In the genomic region with DNA sequence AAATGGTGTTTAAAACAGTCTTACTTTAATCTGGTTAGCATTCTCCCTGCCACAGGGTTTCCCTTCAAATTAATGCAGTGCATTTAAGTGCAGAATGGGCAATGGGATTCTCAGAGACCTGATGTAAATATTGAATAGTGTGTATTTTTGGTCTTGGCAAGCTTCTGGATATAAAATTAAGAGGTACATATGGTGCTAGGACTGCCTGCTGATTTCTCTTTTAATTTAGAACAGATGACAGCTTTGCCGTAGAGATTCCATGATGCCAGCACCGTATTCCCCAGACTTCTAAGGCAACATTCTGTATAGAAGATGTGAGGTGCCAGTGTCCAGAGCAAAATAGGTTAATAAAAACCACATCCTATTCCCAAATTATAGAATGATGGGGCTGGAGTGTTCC, we compare ENCODE assay signal across 11 cellular contexts. TPM values are rescaled to one million over a fixed set of nuclear protein-coding genes. Genes with fewer than 3 reads are reported as not detected.
DNase-seq lines count a peak whose midpoint lies in the region; ATAC-seq and TF ChIP-seq lines count a peak whose summit lies in the region.
"Had no signal": no experiment of that assay in that cellular context is flagged by ENCODE, and none has a peak within 500 bp of the region (broad histone marks: within the 10 kb centered on the region; RNA-seq: fewer than 3 reads in every experiment).

No MANE protein-coding gene starts in this region.

- H3K36me3 ChIP-seq in NT2/D1 (ENCODE audit: insufficient read depth, insufficient read length, low read length) = peaks cover 62% of the 10 kb centered on the region

- H3K27me3 ChIP-seq in NT2/D1 (ENCODE audit: insufficient read depth, insufficient read length) = peaks cover 7% of the 10 kb centered on the region

- CTCF ChIA-PET in activated CD4-positive, alpha-beta T cell treated with anti-CD3 and anti-CD28 coated beads for 36 hours (lab: Charles Lee) = interaction anchor here (0.6 to 1.9 kb wide), 3 partner anchors 10 to 622 kb away, joined by 3 to 11 read pairs (median 3); no protein-coding TSS in a partner anchor

- H3K27me3 Mint-ChIP-seq in activated CD4-positive, alpha-beta T cell treated with anti-CD3 and anti-CD28 coated beads for 36 hours = peaks cover 5% of the 10 kb centered on the region
- H3K27me3 Mint-ChIP-seq in effector memory CD8-positive, alpha-beta T cell = peaks cover 7 to 11% of the 10 kb centered on the region in 2 donors
- peaks cover 9% of the 10 kb centered on the region for H3K27me3 Mint-ChIP-seq in osteocyte (ENCODE audit: unreplicated experiment)

- H3K4me1 ChIP-seq in NT2/D1 (ENCODE audit: insufficient read depth, insufficient read length) = peaks cover 3% of the 10 kb centered on the region

- peak overlapping the region; percentile 99 for H3K27ac Mint-ChIP-seq in activated CD4-positive, alpha-beta T cell treated with anti-CD3 and anti-CD28 coated beads for 36 hours
- H3K27ac Mint-ChIP-seq in effector memory CD8-positive, alpha-beta T cell = no peak overlapping the region
- no peak overlapping the region for H3K27ac Mint-ChIP-seq in osteocyte (ENCODE audit: unreplicated experiment)

- H3K4me3 ChIP-seq in NT2/D1 (ENCODE audit: insufficient read length, low read depth) = peak overlapping the region; percentile 86

- no peak for ATAC-seq in activated CD4-positive, alpha-beta T cell treated with anti-CD3 and anti-CD28 coated beads for 36 hours
- ATAC-seq in effector memory CD8-positive, alpha-beta T cell (replicated peaks) = no peak
- ATAC-seq in omental fat pad (ENCODE audit: low FRiP score) = no peak
- no peak for ATAC-seq in GM21737 (IDR thresholded peaks at IDR 0.05; ENCODE audit: unreplicated experiment)
- ATAC-seq in GM21515 (IDR thresholded peaks at IDR 0.05; ENCODE audit: unreplicated experiment) = no peak
- ATAC-seq: sciatic nerve had no signal

- DNase-seq in activated CD4-positive, alpha-beta T cell treated with anti-CD3 and anti-CD28 coated beads for 36 hours = no peak
- no peak for DNase-seq in activated CD4-positive, alpha-beta T cell treated with anti-CD3 and anti-CD28 coated beads for 1 hour
- no peak for DNase-seq in NT2/D1 (ENCODE audit: low read depth, low spot score)
- no peak for DNase-seq in effector memory CD8-positive, alpha-beta T cell
- DNase-seq in osteocyte (ENCODE audit: extremely low spot score, unreplicated experiment) = no peak
- no peak for DNase-seq in omental fat pad (ENCODE audit: low spot score)
- DNase-seq: activated CD4-positive, alpha-beta T cell treated with anti-CD3 and anti-CD28 coated beads, Interleukin-2, amount 50 U/mL, for 48 hours had no signal

- peaks cover 47% of the 10 kb centered on the region for H3K36me3 Mint-ChIP-seq in activated CD4-positive, alpha-beta T cell treated with anti-CD3 and anti-CD28 coated beads for 36 hours (ENCODE audit: low read depth)
- H3K36me3 Mint-ChIP-seq in effector memory CD8-positive, alpha-beta T cell (ENCODE audit: insufficient read depth) = peaks cover 19% of the 10 kb centered on the region
- H3K36me3 Mint-ChIP-seq in osteocyte (ENCODE audit: unreplicated experiment) = peaks cover 3% of the 10 kb centered on the region

- H3K9me3 ChIP-seq in NT2/D1 (ENCODE audit: insufficient read depth, low read length) = no peaks in the 10 kb centered on the region

- H3K9ac ChIP-seq in NT2/D1 (ENCODE audit: insufficient read length, low read depth) = no peak overlapping the region

- peak overlapping the region; percentile 99 for H3K4me3 Mint-ChIP-seq in activated CD4-positive, alpha-beta T cell treated with anti-CD3 and anti-CD28 coated beads for 36 hours
- peak overlapping the region; percentile 99 to 100 for H3K4me3 Mint-ChIP-seq in effector memory CD8-positive, alpha-beta T cell
- H3K4me3 Mint-ChIP-seq in osteocyte (ENCODE audit: unreplicated experiment) = peak overlapping the region; percentile 99

- POLR2A ChIA-PET in activated CD4-positive, alpha-beta T cell treated with anti-CD3 and anti-CD28 coated beads for 36 hours (lab: Charles Lee) = interaction anchor here (0.7 kb wide), 1 partner anchor 1042 kb away, joined by 3 read pairs; no protein-coding TSS in a partner anchor

- no peaks in the 10 kb centered on the region for H3K9me3 Mint-ChIP-seq in activated CD4-positive, alpha-beta T cell treated with anti-CD3 and anti-CD28 coated beads for 36 hours (ENCODE audit: low read depth)
- no peaks in the 10 kb centered on the region for H3K9me3 Mint-ChIP-seq in effector memory CD8-positive, alpha-beta T cell
- H3K9me3 Mint-ChIP-seq in osteocyte (ENCODE audit: unreplicated experiment) = no peaks in the 10 kb centered on the region

- TF ChIP-seq CTCF in osteocyte (IDR thresholded peaks at IDR 0.05) (no peak), omental fat pad (IDR thresholded peaks at IDR 0.05) (no peak)

- H3K4me1 Mint-ChIP-seq in activated CD4-positive, alpha-beta T cell treated with anti-CD3 and anti-CD28 coated beads for 36 hours = peaks cover 55% of the 10 kb centered on the region
- peaks cover 27 to 43% of the 10 kb centered on the region in 2 donors for H3K4me1 Mint-ChIP-seq in effector memory CD8-positive, alpha-beta T cell (ENCODE audit: low read depth in 2 of 2)
- H3K4me1 Mint-ChIP-seq in osteocyte (ENCODE audit: unreplicated experiment) = peaks cover 34% of the 10 kb centered on the region

- intact Hi-C loops in activated CD4-positive, alpha-beta T cell treated with anti-CD3 and anti-CD28 coated beads for 36 hours (cut with DNase I, micrococcal nuclease) = loop anchor here in 1 of 2 experiments (5.0 kb wide), 1 partner anchor 472 kb away; no protein-coding TSS in a partner anchor

RNA-seq across cellular contexts. Expression of gene MTAP, which starts 1.9 kb away (rescaled TPM):
- total RNA-seq in activated CD4-positive, alpha-beta T cell treated with anti-CD3 and anti-CD28 coated beads for 36 hours = 10 to 100 TPM; 59.6 to 77.0 TPM
- total RNA-seq in osteocyte = 42.5 and 45.8 TPM in 2 replicates
- total RNA-seq in omental fat pad = 10 to 100 TPM; 22.2 to 27.0 (median 25.4) TPM
- total RNA-seq: A172 had no signal
